In the genomic region with DNA sequence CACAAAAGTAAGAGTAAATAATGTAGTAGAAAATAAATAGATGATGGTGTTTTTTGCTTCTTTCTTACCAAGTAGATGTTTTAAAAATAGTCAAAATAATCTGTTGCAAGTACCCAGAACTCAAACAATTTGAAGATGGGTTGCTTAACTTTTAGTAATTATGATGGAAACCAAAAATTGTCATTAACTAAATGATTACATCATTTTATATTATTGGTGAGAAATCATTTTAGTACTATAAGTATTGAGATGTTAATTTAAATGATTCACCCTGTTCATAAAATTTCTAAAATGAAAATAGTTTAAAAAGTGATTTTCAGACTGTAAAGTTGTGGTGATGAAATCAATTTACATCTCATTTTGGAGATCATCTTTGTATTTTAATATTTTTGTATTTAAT, we compare ENCODE assay signal across 9 cellular contexts.
"Had no signal": no experiment of that assay in that cellular context is flagged by ENCODE, and none has a peak within 500 bp of the region (broad histone marks: within the 10 kb centered on the region; RNA-seq: fewer than 3 reads in every experiment).

No MANE protein-coding gene starts in this region.

- H2AFZ ChIP-seq: GM23248 had no signal

- H3K4me3 ChIP-seq: GM23248, HAP-1 had no signal

- H3K36me3 ChIP-seq: HAP-1 had no signal

- H3K9ac ChIP-seq: GM23248, KMS-11 had no signal

- DNase-seq: GM23248, GOT3, H7, IMR-90, KBM-7 had no signal

- H3K4me2 ChIP-seq: KMS-11 had no signal

- H3K27ac ChIP-seq: GM23248, HL-60, KMS-11 had no signal

- ATAC-seq: HCT116 had no signal
